ENCODE assay signal across 8 cellular contexts in the genomic region with DNA sequence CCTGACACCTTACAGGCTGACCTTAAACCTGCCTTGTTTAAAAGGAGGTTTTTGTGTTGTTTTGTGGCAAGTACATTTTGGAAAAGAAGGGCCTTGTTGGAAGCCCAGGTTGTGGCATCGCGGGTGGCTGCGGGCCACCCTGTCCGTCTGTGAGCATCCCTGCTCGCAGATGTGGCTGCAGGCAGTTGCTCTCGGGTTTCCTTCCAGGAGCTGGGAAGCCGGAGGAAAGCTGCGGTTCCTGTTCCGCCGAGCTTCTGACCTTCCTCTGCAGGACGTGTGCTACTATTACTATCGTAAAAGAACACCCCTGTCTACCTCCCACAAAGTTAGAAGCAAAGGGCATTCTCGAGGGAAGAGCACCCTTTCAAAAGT. TPM values are rescaled to one million over a fixed set of nuclear protein-coding genes. Genes with fewer than 3 reads are reported as not detected.
DNase-seq lines count a peak whose midpoint lies in the region; ATAC-seq and TF ChIP-seq lines count a peak whose summit lies in the region.

No MANE protein-coding gene starts in this region.

- H3K4me1 ChIP-seq in DOHH2 (ENCODE audit: control insufficient read depth, low read length) (peaks cover 27% of the 10 kb centered on the region), ascending aorta (peaks cover 0 to 9% of the 10 kb centered on the region in 2 donors), hepatocyte (ENCODE audit: insufficient read depth) (peaks cover 24% of the 10 kb centered on the region)

- H3K9me2 ChIP-seq in DOHH2 (replicated peaks; ENCODE audit: control insufficient read depth, low read length) = no peaks in the 10 kb centered on the region
- H3K9me2 ChIP-seq in hepatocyte (replicated peaks; ENCODE audit: insufficient read depth) = no peaks in the 10 kb centered on the region

- no peaks in the 10 kb centered on the region; the same call in 1 of the 2 replicates for H3K9me3 ChIP-seq in DOHH2 (ENCODE audit: control insufficient read depth, insufficient read depth, low read length)
- peaks cover 5% of the 10 kb centered on the region for H3K9me3 ChIP-seq in MG63
- no peaks in the 10 kb centered on the region for H3K9me3 ChIP-seq in ascending aorta
- H3K9me3 ChIP-seq in hepatocyte (ENCODE audit: low read depth) = no peaks in the 10 kb centered on the region

- peak overlapping the region; percentile 98 for H3K4me3 ChIP-seq in DOHH2 (ENCODE audit: low read length)
- H3K4me3 ChIP-seq in MG63 = peak overlapping the region; percentile 82
- peak overlapping the region; percentile 91 to 95 for H3K4me3 ChIP-seq in ascending aorta
- peak overlapping the region; percentile 98 for H3K4me3 ChIP-seq in hepatocyte

- H3F3A ChIP-seq in DOHH2 (ENCODE audit: control insufficient read depth, insufficient read depth) = no peaks in the 10 kb centered on the region

- H3K79me2 ChIP-seq in DOHH2 (ENCODE audit: control insufficient read depth, low read length) (peaks cover 57% of the 10 kb centered on the region), hepatocyte (peaks cover 70% of the 10 kb centered on the region)

- peak overlapping the region; percentile 96 for H2AFZ ChIP-seq in hepatocyte

- 0 out of 2 replicates have a peak, but pooled peaks cover 6% of the 10 kb centered on the region for H4K20me1 ChIP-seq in DOHH2 (ENCODE audit: control insufficient read depth, insufficient read depth, low read depth, low read length)
- H4K20me1 ChIP-seq in hepatocyte (ENCODE audit: insufficient read depth, poor library complexity, severe bottlenecking) = peaks cover 14% of the 10 kb centered on the region

- 1% methylated on average over 13 of the region's 13 CpGs for WGBS in hepatocyte (ENCODE audit: low lambda C conversion rate, missing lambda C conversion rate)

- DNase-seq in MG63 (peak; percentile 34), ascending aorta (ENCODE audit: low spot score in 2 of 2) (peak in 1 of 2 donors; percentile 64), hepatocyte (ENCODE audit: low spot score) (peak; percentile 52), sciatic nerve (ENCODE audit: low spot score) (peak; percentile 58), NCI-H2081 treated with DMSO at 0.1 percent for 48 hours (lab: John Stamatoyannopoulos, UW) (no peak)
- no peak for DNase-seq in activated CD4-positive, CD25-positive, alpha-beta regulatory T cell treated with anti-CD3 and anti-CD28 coated beads, Interleukin-2, amount 50 U/mL, for 72 hours

- H3K27ac ChIP-seq in DOHH2 (ENCODE audit: low read depth, low read length) = peak overlapping the region; percentile 64
- H3K27ac ChIP-seq in ascending aorta = peak overlapping the region; percentile 94 to 95
- H3K27ac ChIP-seq in hepatocyte = peak overlapping the region; percentile 99

- ATAC-seq in GM21526 (IDR thresholded peaks at IDR 0.05; ENCODE audit: low FRiP score, unreplicated experiment) (peak; percentile 15), sciatic nerve (peak; percentile 29)

- H3K27me3 ChIP-seq in DOHH2 (ENCODE audit: control insufficient read depth, low read length) (no peaks in the 10 kb centered on the region), MG63 (no peaks in the 10 kb centered on the region), ascending aorta (no peaks in the 10 kb centered on the region), hepatocyte (no peaks in the 10 kb centered on the region)

- TF ChIP-seq CTCF in DOHH2 (IDR thresholded peaks at IDR 0.05; ENCODE audit: low read depth, low read length, poor library complexity, severe bottlenecking) = no peak
- no peak for TF ChIP-seq CTCF in ascending aorta (IDR thresholded peaks at IDR 0.05)
- peak; percentile 1 for TF ChIP-seq CTCF in hepatocyte (IDR thresholded peaks at IDR 0.05; ENCODE audit: poor library complexity)

- H3K36me3 ChIP-seq in DOHH2 (ENCODE audit: control insufficient read depth, low read length) = peaks cover 30% of the 10 kb centered on the region
- H3K36me3 ChIP-seq in MG63 = peaks cover 22% of the 10 kb centered on the region
- peaks cover 4 to 6% of the 10 kb centered on the region in 2 donors for H3K36me3 ChIP-seq in ascending aorta
- H3K36me3 ChIP-seq in hepatocyte (replicated peaks; ENCODE audit: insufficient read depth, low read depth) = no peaks in the 10 kb centered on the region

- H3K4me2 ChIP-seq in DOHH2 (ENCODE audit: low read length) = peak overlapping the region; percentile 97
- H3K4me2 ChIP-seq in hepatocyte = peak overlapping the region; percentile 88

- intact Hi-C loops in ascending aorta (cut with DNase I) = loop anchor here (1.0 to 2.0 kb wide), 2 partner anchors 41 to 80 kb away; no protein-coding TSS in a partner anchor
- intact Hi-C loops in sciatic nerve (cut with DNase I) = no loop called here

RNA-seq across cellular contexts. Expression of a gene that starts 0.8 kb away (rescaled TPM):
- 209 and 256 TPM in 2 replicates for total RNA-seq in MG63 (2014; rRNA removed; shearing (Covaris generic); ENCODE audit: low replicate concordance)
- total RNA-seq in ascending aorta (65.9 TPM), hepatocyte (122 and 125 TPM in 2 replicates), sciatic nerve (72.5 TPM)
- polyA plus RNA-seq in hepatocyte = 106 and 111 TPM in 2 replicates

RNA-seq across cellular contexts. Expression of a gene that starts 53.3 kb away (rescaled TPM):
- total RNA-seq in MG63 (2014; rRNA removed; shearing (Covaris generic); ENCODE audit: low replicate concordance) = not detected in 2 replicates
- total RNA-seq in ascending aorta (not detected), hepatocyte (44.6 and 46.6 TPM in 2 replicates), sciatic nerve (not detected)
- polyA plus RNA-seq in hepatocyte = 9.3 and 14.2 TPM in 2 replicates

Comparison
In these comparisons a context has a peak if more than half of its experiments do, and no peak if none do; other contexts are left out.
1. DNase-seq: peak in MG63 (single experiment), hepatocyte (single experiment) and sciatic nerve (single experiment); none in activated CD4-positive, CD25-positive, alpha-beta regulatory T cell treated with anti-CD3 and anti-CD28 coated beads, Interleukin-2, amount 50 U/mL, for 72 hours (single experiment) and NCI-H2081 treated with DMSO at 0.1 percent for 48 hours (single experiment).
2. RNA of a gene that starts 53.3 kb away (total RNA-seq): 44.6 to 46.6 TPM in hepatocyte; not detected in sciatic nerve (single experiment), not detected in MG63 and not detected in ascending aorta (single experiment); every median in the first group is over 10 times any median in the second.
3. Peak in every context shown above with its lines, with median percentiles within 50 percentile points of each other: H3K27ac ChIP-seq and H3K4me3 ChIP-seq.